Comparison of ENCODE assay signal across 1 cellular context in the genomic region with DNA sequence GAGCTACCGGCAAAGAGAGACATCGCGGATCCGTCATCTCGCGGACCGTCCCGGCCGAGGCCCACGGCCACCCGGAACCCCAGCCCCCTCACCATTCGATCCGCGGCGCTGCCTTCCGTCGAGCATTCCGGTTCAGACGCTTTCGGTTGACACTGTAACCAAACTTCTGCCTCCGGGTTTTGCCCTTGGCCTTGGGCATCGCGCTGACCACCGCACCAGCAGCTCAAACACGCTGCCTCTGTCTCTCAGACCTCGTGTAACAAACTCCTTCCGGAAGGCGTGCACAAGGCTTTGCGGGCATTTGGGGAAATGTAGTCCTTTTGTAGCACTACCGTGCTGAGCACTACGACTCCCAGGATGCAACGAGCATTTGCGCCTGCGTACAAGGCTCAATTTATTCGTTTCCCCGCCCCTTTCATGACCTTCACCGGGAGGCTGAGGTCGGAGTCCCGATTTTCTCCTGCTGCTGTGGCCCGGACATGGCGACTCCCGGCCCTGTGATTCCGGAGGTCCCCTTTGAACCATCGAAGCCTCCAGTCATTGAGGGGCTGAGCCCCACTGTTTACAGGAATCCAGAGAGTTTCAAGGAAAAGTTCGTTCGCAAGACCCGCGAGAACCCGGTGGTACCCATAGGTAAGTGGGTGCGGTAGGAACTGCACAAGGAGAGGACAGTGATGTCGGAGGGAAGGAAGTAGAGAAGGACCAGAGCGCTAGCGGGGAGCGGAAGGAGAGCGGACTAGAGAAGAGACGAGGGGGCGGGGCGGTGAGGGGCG.
TF ChIP-seq lines count a peak whose summit lies in the region.

Gene HIGD2A (plus strand): TSS at position 411 of the 773 bp plus-strand sequence. CDS start 69 bp downstream, at position 480.
A gene with protein sequence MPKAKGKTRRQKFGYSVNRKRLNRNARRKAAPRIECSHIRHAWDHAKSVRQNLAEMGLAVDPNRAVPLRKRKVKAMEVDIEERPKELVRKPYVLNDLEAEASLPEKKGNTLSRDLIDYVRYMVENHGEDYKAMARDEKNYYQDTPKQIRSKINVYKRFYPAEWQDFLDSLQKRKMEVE (minus strand): TSS at position 258 of the 773 bp plus-strand sequence. CDS start 59 bp downstream, at position 199.

TF ChIP-seq in HepG2, 621 proteins besides CTCF, POLR2A, EP300 and RAD21 (continued from another document and continues in another):
- TF ChIP-seq, protein P1, sequence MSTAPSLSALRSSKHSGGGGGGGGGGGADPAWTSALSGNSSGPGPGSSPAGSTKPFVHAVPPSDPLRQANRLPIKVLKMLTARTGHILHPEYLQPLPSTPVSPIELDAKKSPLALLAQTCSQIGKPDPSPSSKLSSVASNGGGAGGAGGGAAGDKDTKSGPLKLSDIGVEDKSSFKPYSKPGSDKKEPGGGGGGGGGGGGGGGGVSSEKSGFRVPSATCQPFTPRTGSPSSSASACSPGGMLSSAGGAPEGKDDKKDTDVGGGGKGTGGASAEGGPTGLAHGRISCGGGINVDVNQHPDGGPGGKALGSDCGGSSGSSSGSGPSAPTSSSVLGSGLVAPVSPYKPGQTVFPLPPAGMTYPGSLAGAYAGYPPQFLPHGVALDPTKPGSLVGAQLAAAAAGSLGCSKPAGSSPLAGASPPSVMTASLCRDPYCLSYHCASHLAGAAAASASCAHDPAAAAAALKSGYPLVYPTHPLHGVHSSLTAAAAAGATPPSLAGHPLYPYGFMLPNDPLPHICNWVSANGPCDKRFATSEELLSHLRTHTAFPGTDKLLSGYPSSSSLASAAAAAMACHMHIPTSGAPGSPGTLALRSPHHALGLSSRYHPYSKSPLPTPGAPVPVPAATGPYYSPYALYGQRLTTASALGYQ (CRISPR knock-in tag; IDR thresholded peaks at IDR 0.05), result no peak; the same call in 1 of the 2 replicates
- TF ChIP-seq ELF4 (CRISPR knock-in tag; IDR thresholded peaks at IDR 0.05; ENCODE audit: borderline replicate concordance), result no peak
- TF ChIP-seq MAFG (CRISPR knock-in tag; IDR thresholded peaks at IDR 0.05), result no peak
- TF ChIP-seq ZNF160 (CRISPR knock-in tag; IDR thresholded peaks at IDR 0.05), result no peak; the same call in 1 of the 2 replicates
- TF ChIP-seq NFIC (IDR thresholded peaks at IDR 0.05; ENCODE audit: low read length), result no peak
- no peak for TF ChIP-seq TRIM24 (CRISPR knock-in tag; IDR thresholded peaks at IDR 0.05)
- peak; percentile 79 for TF ChIP-seq ZBTB2 (CRISPR knock-in tag; IDR thresholded peaks at IDR 0.05; ENCODE audit: low read depth)
- TF ChIP-seq CHCHD3 (CRISPR knock-in tag; IDR thresholded peaks at IDR 0.05), result no peak
- TF ChIP-seq, protein P2, sequence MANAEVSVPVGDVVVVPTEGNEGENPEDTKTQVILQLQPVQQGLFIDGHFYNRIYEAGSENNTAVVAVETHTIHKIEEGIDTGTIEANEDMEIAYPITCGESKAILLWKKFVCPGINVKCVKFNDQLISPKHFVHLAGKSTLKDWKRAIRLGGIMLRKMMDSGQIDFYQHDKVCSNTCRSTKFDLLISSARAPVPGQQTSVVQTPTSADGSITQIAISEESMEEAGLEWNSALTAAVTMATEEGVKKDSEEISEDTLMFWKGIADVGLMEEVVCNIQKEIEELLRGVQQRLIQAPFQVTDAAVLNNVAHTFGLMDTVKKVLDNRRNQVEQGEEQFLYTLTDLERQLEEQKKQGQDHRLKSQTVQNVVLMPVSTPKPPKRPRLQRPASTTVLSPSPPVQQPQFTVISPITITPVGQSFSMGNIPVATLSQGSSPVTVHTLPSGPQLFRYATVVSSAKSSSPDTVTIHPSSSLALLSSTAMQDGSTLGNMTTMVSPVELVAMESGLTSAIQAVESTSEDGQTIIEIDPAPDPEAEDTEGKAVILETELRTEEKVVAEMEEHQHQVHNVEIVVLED (CRISPR knock-in tag; IDR thresholded peaks at IDR 0.05; ENCODE audit: borderline replicate concordance), result peak; percentile 84
- TF ChIP-seq, protein P3, sequence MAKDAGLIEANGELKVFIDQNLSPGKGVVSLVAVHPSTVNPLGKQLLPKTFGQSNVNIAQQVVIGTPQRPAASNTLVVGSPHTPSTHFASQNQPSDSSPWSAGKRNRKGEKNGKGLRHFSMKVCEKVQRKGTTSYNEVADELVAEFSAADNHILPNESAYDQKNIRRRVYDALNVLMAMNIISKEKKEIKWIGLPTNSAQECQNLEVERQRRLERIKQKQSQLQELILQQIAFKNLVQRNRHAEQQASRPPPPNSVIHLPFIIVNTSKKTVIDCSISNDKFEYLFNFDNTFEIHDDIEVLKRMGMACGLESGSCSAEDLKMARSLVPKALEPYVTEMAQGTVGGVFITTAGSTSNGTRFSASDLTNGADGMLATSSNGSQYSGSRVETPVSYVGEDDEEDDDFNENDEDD (CRISPR knock-in tag; IDR thresholded peaks at IDR 0.05; ENCODE audit: borderline replicate concordance), result peak; percentile 92
- no peak for TF ChIP-seq PPARG (CRISPR knock-in tag; conservative IDR thresholded peaks at IDR 0.05)
- TF ChIP-seq, protein P4, sequence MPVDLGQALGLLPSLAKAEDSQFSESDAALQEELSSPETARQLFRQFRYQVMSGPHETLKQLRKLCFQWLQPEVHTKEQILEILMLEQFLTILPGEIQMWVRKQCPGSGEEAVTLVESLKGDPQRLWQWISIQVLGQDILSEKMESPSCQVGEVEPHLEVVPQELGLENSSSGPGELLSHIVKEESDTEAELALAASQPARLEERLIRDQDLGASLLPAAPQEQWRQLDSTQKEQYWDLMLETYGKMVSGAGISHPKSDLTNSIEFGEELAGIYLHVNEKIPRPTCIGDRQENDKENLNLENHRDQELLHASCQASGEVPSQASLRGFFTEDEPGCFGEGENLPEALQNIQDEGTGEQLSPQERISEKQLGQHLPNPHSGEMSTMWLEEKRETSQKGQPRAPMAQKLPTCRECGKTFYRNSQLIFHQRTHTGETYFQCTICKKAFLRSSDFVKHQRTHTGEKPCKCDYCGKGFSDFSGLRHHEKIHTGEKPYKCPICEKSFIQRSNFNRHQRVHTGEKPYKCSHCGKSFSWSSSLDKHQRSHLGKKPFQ (CRISPR knock-in tag; IDR thresholded peaks at IDR 0.05; ENCODE audit: insufficient replicate concordance), result peak; percentile 63
- TF ChIP-seq ZNF264 (CRISPR knock-in tag; IDR thresholded peaks at IDR 0.05), result no peak
- TF ChIP-seq TAF15 (IDR thresholded peaks at IDR 0.05; ENCODE audit: low read depth, low read length, poor library complexity, severe bottlenecking), result no peak
- TF ChIP-seq, protein P5, sequence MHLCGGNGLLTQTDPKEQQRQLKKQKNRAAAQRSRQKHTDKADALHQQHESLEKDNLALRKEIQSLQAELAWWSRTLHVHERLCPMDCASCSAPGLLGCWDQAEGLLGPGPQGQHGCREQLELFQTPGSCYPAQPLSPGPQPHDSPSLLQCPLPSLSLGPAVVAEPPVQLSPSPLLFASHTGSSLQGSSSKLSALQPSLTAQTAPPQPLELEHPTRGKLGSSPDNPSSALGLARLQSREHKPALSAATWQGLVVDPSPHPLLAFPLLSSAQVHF (CRISPR knock-in tag; IDR thresholded peaks at IDR 0.05), result no peak
- no peak for TF ChIP-seq RBM22 (optimal IDR thresholded peaks at IDR 0.05; ENCODE audit: low read length)
- no peak for TF ChIP-seq MLLT10 (CRISPR knock-in tag; IDR thresholded peaks at IDR 0.05)
- no peak for TF ChIP-seq KIAA2018 (CRISPR knock-in tag; IDR thresholded peaks at IDR 0.05; ENCODE audit: borderline replicate concordance)
- TF ChIP-seq DNMT3B (CRISPR knock-in tag; conservative IDR thresholded peaks at IDR 0.05), result no peak
- peak; percentile 68; the same call in 1 of the 2 replicates for TF ChIP-seq SMYD3 (CRISPR knock-in tag; IDR thresholded peaks at IDR 0.05)
- peak; percentile 76; the same call in 1 of the 2 replicates for TF ChIP-seq NCOA1 (CRISPR knock-in tag; IDR thresholded peaks at IDR 0.05)
- TF ChIP-seq TOE1 (CRISPR knock-in tag; IDR thresholded peaks at IDR 0.05), result no peak
- TF ChIP-seq ZNF761 (CRISPR knock-in tag; conservative IDR thresholded peaks at IDR 0.05), result peak; percentile 81; the same call in 1 of the 2 replicates
- 0 out of 2 replicates have a peak, but pooled peaks have one; percentile 7 for TF ChIP-seq ZNF709 (CRISPR knock-in tag; IDR thresholded peaks at IDR 0.05)
- TF ChIP-seq SKIL (CRISPR knock-in tag; IDR thresholded peaks at IDR 0.05; ENCODE audit: borderline replicate concordance), result peak; percentile 60; the same call in 1 of the 2 replicates
- 0 out of 2 replicates have a peak, but pooled peaks have one; percentile 38 for TF ChIP-seq ZNF234 (CRISPR knock-in tag; conservative IDR thresholded peaks at IDR 0.05)
- no peak for TF ChIP-seq FOXP1 (IDR thresholded peaks at IDR 0.05)
- peak; percentile 43 for TF ChIP-seq FOXP1 (CRISPR knock-in tag; IDR thresholded peaks at IDR 0.05)
- no peak for TF ChIP-seq ZFYVE20 (CRISPR knock-in tag; IDR thresholded peaks at IDR 0.05; ENCODE audit: borderline replicate concordance, low read depth)
